ENCODE assay signal across 28 cellular contexts in the genomic region with DNA sequence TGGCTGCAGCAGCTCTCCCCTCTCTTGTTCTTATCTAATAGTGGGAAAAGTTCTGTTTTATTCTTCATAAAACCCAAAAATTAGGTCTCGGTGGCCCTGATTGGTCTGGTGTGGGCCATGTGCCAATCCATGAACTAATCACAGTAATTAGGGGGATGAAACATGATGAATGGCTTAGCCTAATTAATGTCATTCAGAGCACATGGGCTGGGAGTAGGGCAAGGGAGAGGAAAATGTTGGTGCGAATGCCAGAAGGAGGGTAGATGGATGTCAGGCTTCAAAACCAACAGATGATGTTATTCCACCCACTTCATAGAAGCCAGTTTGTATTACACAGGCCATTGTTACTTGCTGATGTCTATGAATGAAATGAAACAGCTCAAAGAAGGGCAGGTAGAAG.
"Had no signal": no experiment of that assay in that cellular context is flagged by ENCODE, and none has a peak within 500 bp of the region (broad histone marks: within the 10 kb centered on the region; RNA-seq: fewer than 3 reads in every experiment).

No MANE protein-coding gene starts in this region.

- H3K27ac Mint-ChIP-seq: activated CD4-positive, alpha-beta memory T cell treated with anti-CD3 and anti-CD28 coated beads for 36 hours; activated CD4-positive, alpha-beta T cell treated with anti-CD3 and anti-CD28 coated beads, Interleukin-2, amount 10 ng/mL, durations not matched to agents 24 days and 14 days; activated naive CD4-positive, alpha-beta T cell treated with anti-CD3 and anti-CD28 coated beads, Interleukin-2, amount 10 ng/mL, durations not matched to agents 7 days and 5 days; activated naive CD8-positive, alpha-beta T cell treated with anti-CD3 and anti-CD28 coated beads, Interleukin-2, amount 10 ng/mL, durations not matched to agents 7 days and 5 days; activated T-helper 1 cell treated with anti-CD3 and anti-CD28 coated beads, Interleukin-12 subunit alpha, Interleukin-12 subunit beta, Interleukin-2, Interleukin-4 antibody, amounts not matched to agents 30 ng/mL and 10 ng/mL and 1 ng/mL, durations not matched to agents 14 hours and 24 hours and 36 hours; effector memory CD8-positive, alpha-beta T cell; natural killer cell treated with Interleukin-12 subunit alpha and Interleukin-12 subunit beta and Interleukin-15 and Interleukin-18, amount 100 ng/mL, for 72 hours; progenitor cell of endocrine pancreas; stimulated activated naive CD8-positive, alpha-beta T cell treated with anti-CD3 and anti-CD28 coated beads, Interleukin-15, Interleukin-2, amounts not matched to agents 100 ng/mL and 50 ng/mL, for 24 hours; type B pancreatic cell had no signal

- H3K4me3 Mint-ChIP-seq: activated CD4-positive, alpha-beta memory T cell treated with anti-CD3 and anti-CD28 coated beads for 36 hours; activated CD4-positive, alpha-beta T cell treated with anti-CD3 and anti-CD28 coated beads, Interleukin-2, amount 10 ng/mL, durations not matched to agents 24 days and 14 days; activated naive CD4-positive, alpha-beta T cell treated with anti-CD3 and anti-CD28 coated beads, Interleukin-2, amount 10 ng/mL, durations not matched to agents 7 days and 5 days; activated naive CD8-positive, alpha-beta T cell treated with anti-CD3 and anti-CD28 coated beads, Interleukin-2, amount 10 ng/mL, durations not matched to agents 7 days and 5 days; activated T-helper 1 cell treated with anti-CD3 and anti-CD28 coated beads, Interleukin-12 subunit alpha, Interleukin-12 subunit beta, Interleukin-2, Interleukin-4 antibody, amounts not matched to agents 30 ng/mL and 10 ng/mL and 1 ng/mL, durations not matched to agents 14 hours and 24 hours and 36 hours; effector memory CD8-positive, alpha-beta T cell; natural killer cell treated with Interleukin-12 subunit alpha and Interleukin-12 subunit beta and Interleukin-15 and Interleukin-18, amount 100 ng/mL, for 72 hours; stimulated activated naive CD8-positive, alpha-beta T cell treated with anti-CD3 and anti-CD28 coated beads, Interleukin-15, Interleukin-2, amounts not matched to agents 100 ng/mL and 50 ng/mL, for 24 hours; type B pancreatic cell had no signal

- DNase-seq: activated CD4-positive, alpha-beta memory T cell treated with anti-CD3 and anti-CD28 coated beads for 36 hours; activated CD4-positive, alpha-beta T cell treated with anti-CD3 and anti-CD28 coated beads, Interleukin-2, amount 10 ng/mL, durations not matched to agents 24 days and 14 days; activated CD4-positive, CD25-positive, alpha-beta regulatory T cell treated with anti-CD3 and anti-CD28 coated beads, Interleukin-2, amount 50 U/mL, for 72 hours; activated CD8-positive, alpha-beta memory T cell treated with anti-CD3 and anti-CD28 coated beads, Interleukin-2, amount 50 U/mL, for 4 hours; activated effector memory CD4-positive, alpha-beta T cell treated with anti-CD3 and anti-CD28 coated beads, Interleukin-2, amount 50 U/mL, for 16 hours; activated naive CD4-positive, alpha-beta T cell treated with anti-CD3 and anti-CD28 coated beads, Interleukin-2, amount 10 ng/mL, durations not matched to agents 7 days and 5 days; activated naive CD8-positive, alpha-beta T cell treated with anti-CD3 and anti-CD28 coated beads, Interleukin-2, amount 10 ng/mL, durations not matched to agents 7 days and 5 days; activated T-cell treated with anti-CD3 and anti-CD28 coated beads, Interleukin-2, amount 50 U/mL, for 1 hour; amniotic stem cell; caudate nucleus; cortex of kidney; effector memory CD8-positive, alpha-beta T cell; erythroblast; gastrocnemius medialis; glutamatergic neuron; left lung; lower lobe of right lung; mesendoderm; stimulated activated CD4-positive, alpha-beta T cell treated with anti-CD3 and anti-CD28 coated beads, Interleukin-12 subunit alpha, Interleukin-12 subunit beta, amount 100 ng/mL, for 4 hours; stimulated activated CD4-positive, alpha-beta T cell treated with anti-CD3 and anti-CD28 coated beads, Interleukin-4, amount 100 ng/mL, for 1 hour; T-helper 9 cell had no signal

- H3K27ac ChIP-seq: gastrocnemius medialis, left lung, lower lobe of right lung, skin epidermis, vagina had no signal

- H3K27me3 Mint-ChIP-seq: activated CD4-positive, alpha-beta memory T cell treated with anti-CD3 and anti-CD28 coated beads for 36 hours; effector memory CD8-positive, alpha-beta T cell; progenitor cell of endocrine pancreas; type B pancreatic cell had no signal

- H3K9me3 Mint-ChIP-seq: activated CD4-positive, alpha-beta memory T cell treated with anti-CD3 and anti-CD28 coated beads for 36 hours; activated CD4-positive, alpha-beta T cell treated with anti-CD3 and anti-CD28 coated beads, Interleukin-2, amount 10 ng/mL, durations not matched to agents 24 days and 14 days; activated naive CD4-positive, alpha-beta T cell treated with anti-CD3 and anti-CD28 coated beads, Interleukin-2, amount 10 ng/mL, durations not matched to agents 7 days and 5 days; activated naive CD8-positive, alpha-beta T cell treated with anti-CD3 and anti-CD28 coated beads, Interleukin-2, amount 10 ng/mL, durations not matched to agents 7 days and 5 days; activated T-helper 1 cell treated with anti-CD3 and anti-CD28 coated beads, Interleukin-12 subunit alpha, Interleukin-12 subunit beta, Interleukin-2, Interleukin-4 antibody, amounts not matched to agents 30 ng/mL and 10 ng/mL and 1 ng/mL, durations not matched to agents 14 hours and 24 hours and 36 hours; effector memory CD8-positive, alpha-beta T cell; natural killer cell treated with Interleukin-12 subunit alpha and Interleukin-12 subunit beta and Interleukin-15 and Interleukin-18, amount 100 ng/mL, for 72 hours; stimulated activated naive CD8-positive, alpha-beta T cell treated with anti-CD3 and anti-CD28 coated beads, Interleukin-15, Interleukin-2, amounts not matched to agents 100 ng/mL and 50 ng/mL, for 24 hours; type B pancreatic cell had no signal

- H3K36me3 Mint-ChIP-seq: activated CD4-positive, alpha-beta memory T cell treated with anti-CD3 and anti-CD28 coated beads for 36 hours; activated naive CD4-positive, alpha-beta T cell treated with anti-CD3 and anti-CD28 coated beads, Interleukin-2, amount 10 ng/mL, durations not matched to agents 7 days and 5 days; activated naive CD8-positive, alpha-beta T cell treated with anti-CD3 and anti-CD28 coated beads, Interleukin-2, amount 10 ng/mL, durations not matched to agents 7 days and 5 days; natural killer cell treated with Interleukin-12 subunit alpha and Interleukin-12 subunit beta and Interleukin-15 and Interleukin-18, amount 100 ng/mL, for 72 hours had no signal
